ENCODE assay signal across 9 cellular contexts in the genomic region with DNA sequence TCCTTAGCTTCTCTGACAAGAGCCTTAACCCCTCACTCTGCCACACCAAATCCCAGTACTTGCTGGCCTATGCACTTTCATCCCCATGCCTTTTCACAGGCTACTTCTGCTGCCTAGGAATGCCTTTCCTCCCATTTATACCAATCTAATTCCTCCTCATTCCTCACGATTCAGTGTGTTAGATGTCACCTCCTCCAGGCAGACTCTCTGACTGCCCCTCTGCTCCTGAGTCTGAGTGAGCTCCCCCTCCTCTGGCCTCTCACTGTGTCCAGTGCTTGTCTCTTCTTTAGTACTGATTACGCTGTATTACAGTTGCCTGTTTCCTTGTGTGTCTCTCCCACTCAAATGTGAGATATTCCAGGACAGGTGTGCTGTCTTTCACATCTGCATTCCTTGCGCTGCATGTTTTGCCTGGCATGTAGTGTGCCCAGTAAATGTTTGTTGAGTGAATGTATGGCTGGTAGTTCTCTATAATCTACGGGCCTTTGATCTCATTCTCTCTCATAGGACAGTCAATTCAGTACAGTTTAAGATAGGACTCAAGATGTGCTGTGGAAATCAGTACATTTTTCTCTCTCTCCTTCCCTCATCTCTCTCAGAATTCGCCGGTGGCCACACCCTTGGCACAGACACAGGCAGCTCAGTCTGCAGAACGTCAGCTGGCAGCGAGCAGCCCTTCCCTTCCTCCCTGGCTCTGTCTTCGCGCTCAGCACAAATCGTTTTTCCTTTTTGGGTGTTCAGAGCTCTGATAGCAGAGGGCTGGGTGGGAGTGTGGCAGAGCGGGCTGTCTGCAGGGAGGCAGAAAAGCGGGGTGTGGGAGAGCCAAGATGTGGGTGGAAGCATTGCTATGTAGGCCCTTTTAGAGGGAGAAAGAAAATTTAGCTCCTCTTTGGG. TPM values are rescaled to one million over a fixed set of nuclear protein-coding genes. Genes with fewer than 3 reads are reported as not detected.
DNase-seq lines count a peak whose midpoint lies in the region; ATAC-seq and TF ChIP-seq lines count a peak whose summit lies in the region.
"Had no signal": no experiment of that assay in that cellular context is flagged by ENCODE, and none has a peak within 500 bp of the region (broad histone marks: within the 10 kb centered on the region; RNA-seq: fewer than 3 reads in every experiment).

No MANE protein-coding gene starts in this region.

- H3K27ac ChIP-seq in right lobe of liver (no peak overlapping the region), tibial artery (peak overlapping the region; percentile 72 to 78), mesendoderm (ENCODE audit: low read depth, low read length) (no peak overlapping the region), A673 (ENCODE audit: low read depth, low read length, poor library complexity, severe bottlenecking) (no peak overlapping the region)

- no peak overlapping the region for H2AK5ac ChIP-seq in mesendoderm (ENCODE audit: low read length)

- DNase-seq in NCI-H446 treated with DMSO at 0.1 percent for 48 hours (lab: John Stamatoyannopoulos, UW) (peak; percentile 60), chondrocyte (ENCODE audit: low spot score) (no peak), right lobe of liver (no peak), tibial artery (peak; percentile 83 to 92), mesendoderm (no peak), A673 (ENCODE audit: low spot score) (no peak)
- DNase-seq: midbrain had no signal

- H3K56ac ChIP-seq in mesendoderm (ENCODE audit: low read length) = no peak overlapping the region

- no peaks in the 10 kb centered on the region for H3K79me1 ChIP-seq in mesendoderm (ENCODE audit: low read length)

- H3K27me3 ChIP-seq in right lobe of liver (no peaks in the 10 kb centered on the region), tibial artery (no peaks in the 10 kb centered on the region), mesendoderm (ENCODE audit: insufficient read depth, low read length, poor library complexity) (no peaks in the 10 kb centered on the region), A673 (replicated peaks; ENCODE audit: insufficient read depth, low read depth, low read length, poor library complexity) (no peaks in the 10 kb centered on the region)

- H3K79me2 ChIP-seq in mesendoderm (ENCODE audit: control insufficient read depth, insufficient read depth, low read length) = no peaks in the 10 kb centered on the region

- no peaks in the 10 kb centered on the region for H3K9me3 Mint-ChIP-seq in chondrocyte (ENCODE audit: low read depth)
- H3K9me3 Mint-ChIP-seq: activated T-helper 1 cell treated with anti-CD3 and anti-CD28 coated beads, Interleukin-12 subunit alpha, Interleukin-12 subunit beta, Interleukin-2, Interleukin-4 antibody, amounts not matched to agents 30 ng/mL and 10 ng/mL and 1 ng/mL, durations not matched to agents 14 hours and 24 hours and 36 hours had no signal

- BruUV-seq in A673 (replicated peaks; lab: Mats Ljungman, UMichigan) = no TSS peak

- TF ChIP-seq POLR2A in right lobe of liver (IDR thresholded peaks at IDR 0.05) = no peak

- ATAC-seq in right lobe of liver (peak in 3 of 4 donors; percentile 23 to 36 (median 28)), GM21423 (IDR thresholded peaks at IDR 0.05; ENCODE audit: unreplicated experiment) (no peak)

- POLR2A ChIA-PET in A673 (lab: Charles Lee; ENCODE audit: low non-redundant PET) = no interaction called here

- H4K5ac ChIP-seq in mesendoderm (ENCODE audit: low read length) = no peak overlapping the region

- H3K27ac Mint-ChIP-seq in chondrocyte (ENCODE audit: unreplicated experiment) = peak overlapping the region; percentile 96
- H3K27ac Mint-ChIP-seq: activated T-helper 1 cell treated with anti-CD3 and anti-CD28 coated beads, Interleukin-12 subunit alpha, Interleukin-12 subunit beta, Interleukin-2, Interleukin-4 antibody, amounts not matched to agents 30 ng/mL and 10 ng/mL and 1 ng/mL, durations not matched to agents 14 hours and 24 hours and 36 hours had no signal

- CTCF ChIA-PET in A673 (lab: Charles Lee) = interaction anchor here (0.6 to 0.7 kb wide), 2 partner anchors 33 to 67 kb away, joined by 3 to 4 read pairs; a partner anchor contains a TSS

- no peak overlapping the region for H3K9ac ChIP-seq in mesendoderm (ENCODE audit: low read length)

- H2BK15ac ChIP-seq in mesendoderm (replicated peaks; ENCODE audit: low read depth) = no peak overlapping the region

- 51% methylated on average over 13 of the region's 13 CpGs for WGBS in right lobe of liver (ENCODE audit: insufficient coverage, low coverage, low lambda C conversion rate, missing lambda C conversion rate)
- no CpG with 5 or more reads among the region's 13 CpGs for WGBS in mesendoderm (ENCODE audit: extremely low coverage, insufficient coverage, low lambda C conversion rate)

- peaks cover 0 to 6% (median under 1%) of the 10 kb centered on the region in 4 donors for H3K4me1 ChIP-seq in right lobe of liver
- peaks cover 0 to 30% (median 27%) of the 10 kb centered on the region in 4 donors for H3K4me1 ChIP-seq in tibial artery
- H3K4me1 ChIP-seq in mesendoderm (ENCODE audit: control insufficient read depth, low read depth, low read length) = peaks cover under 1% of the 10 kb centered on the region
- H3K4me1 ChIP-seq in A673 (ENCODE audit: insufficient read depth, low read length, poor library complexity, severe bottlenecking) = peaks cover 13% of the 10 kb centered on the region

- H3K4me3 ChIP-seq in right lobe of liver (no peak overlapping the region), tibial artery (no peak overlapping the region), mesendoderm (ENCODE audit: low read length) (no peak overlapping the region), A673 (ENCODE audit: low read depth, low read length, poor library complexity, severe bottlenecking) (no peak overlapping the region)

- no peak overlapping the region for H3K18ac ChIP-seq in mesendoderm (ENCODE audit: low read length)

- H3K27me3 Mint-ChIP-seq in chondrocyte (ENCODE audit: low read depth) = no peaks in the 10 kb centered on the region

- intact Hi-C loops in right lobe of liver (cut with DNase I) = no loop called here
- intact Hi-C loops in tibial artery (cut with DNase I; ENCODE audit: low total_unique reads) = no loop called here
- intact Hi-C loops in A673 (cut with micrococcal nuclease; ENCODE audit: unreplicated experiment) = no loop called here

- H2BK5ac ChIP-seq in mesendoderm (ENCODE audit: low read length) = no peak overlapping the region

- no peaks in the 10 kb centered on the region for H3K36me3 Mint-ChIP-seq in chondrocyte (ENCODE audit: low read depth)

- H3K4me3 Mint-ChIP-seq in chondrocyte (ENCODE audit: unreplicated experiment) = peak overlapping the region; percentile 42
- H3K4me3 Mint-ChIP-seq: activated T-helper 1 cell treated with anti-CD3 and anti-CD28 coated beads, Interleukin-12 subunit alpha, Interleukin-12 subunit beta, Interleukin-2, Interleukin-4 antibody, amounts not matched to agents 30 ng/mL and 10 ng/mL and 1 ng/mL, durations not matched to agents 14 hours and 24 hours and 36 hours had no signal

- H3K4ac ChIP-seq in mesendoderm (ENCODE audit: low read depth, low read length) = no peak overlapping the region

- H3K4me1 Mint-ChIP-seq in chondrocyte (ENCODE audit: low read depth) = peaks cover 50% of the 10 kb centered on the region

- no peak overlapping the region for H2BK120ac ChIP-seq in mesendoderm (ENCODE audit: low read depth, low read length)

- no peak for TF ChIP-seq CTCF in chondrocyte (IDR thresholded peaks at IDR 0.05)
- no peak for TF ChIP-seq CTCF in right lobe of liver (IDR thresholded peaks at IDR 0.05)
- no peak for TF ChIP-seq CTCF in tibial artery (IDR thresholded peaks at IDR 0.05)
- no peak for TF ChIP-seq CTCF in A673 (conservative IDR thresholded peaks at IDR 0.05; ENCODE audit: low read depth, low read length)

- no peak overlapping the region for H3K4me2 ChIP-seq in mesendoderm (ENCODE audit: low read length)

- H3K9me3 ChIP-seq in right lobe of liver (no peaks in the 10 kb centered on the region), tibial artery (no peaks in the 10 kb centered on the region), A673 (ENCODE audit: low read depth, low read length, poor library complexity, severe bottlenecking) (no peaks in the 10 kb centered on the region)

- H3K36me3 ChIP-seq in right lobe of liver (no peaks in the 10 kb centered on the region), tibial artery (no peaks in the 10 kb centered on the region), mesendoderm (ENCODE audit: control insufficient read depth, insufficient read depth, low read length) (no peaks in the 10 kb centered on the region), A673 (ENCODE audit: insufficient read depth, low read length, poor library complexity, severe bottlenecking) (no peaks in the 10 kb centered on the region)

- H3K23ac ChIP-seq in mesendoderm (ENCODE audit: low read length) = no peak overlapping the region

- H4K8ac ChIP-seq in mesendoderm (ENCODE audit: low read depth, low read length) = no peak overlapping the region

RNA-seq across cellular contexts. Expression of a gene that starts 18.5 kb away (rescaled TPM):
- total RNA-seq in chondrocyte (33.8 to 38.0 TPM (median 37.5 TPM) in 3 replicates), right lobe of liver (10 to 100 TPM; 10.9 to 31.8 (median 13.2) TPM), A673 (2021) (4.3 and 5.5 TPM in 2 replicates)
- 12.7 TPM for polyA plus RNA-seq in mesendoderm (2013, experiment 1 of 2)
- polyA plus RNA-seq in mesendoderm (2013, experiment 2 of 2) = 11.4 TPM

Comparison
In these comparisons a context has a peak if more than half of its experiments do, and no peak if none do; other contexts are left out.
1. DNase-seq: peak in NCI-H446 treated with DMSO at 0.1 percent for 48 hours (single experiment) and tibial artery (2 of 2); none in chondrocyte (single experiment), right lobe of liver (0 of 3), mesendoderm (single experiment) and A673 (single experiment).
2. H3K27ac ChIP-seq: peak in tibial artery (2 of 2); none in right lobe of liver (0 of 3), mesendoderm (single experiment) and A673 (single experiment).